Comparison of ENCODE assay signal across 8 cellular contexts in the genomic region with DNA sequence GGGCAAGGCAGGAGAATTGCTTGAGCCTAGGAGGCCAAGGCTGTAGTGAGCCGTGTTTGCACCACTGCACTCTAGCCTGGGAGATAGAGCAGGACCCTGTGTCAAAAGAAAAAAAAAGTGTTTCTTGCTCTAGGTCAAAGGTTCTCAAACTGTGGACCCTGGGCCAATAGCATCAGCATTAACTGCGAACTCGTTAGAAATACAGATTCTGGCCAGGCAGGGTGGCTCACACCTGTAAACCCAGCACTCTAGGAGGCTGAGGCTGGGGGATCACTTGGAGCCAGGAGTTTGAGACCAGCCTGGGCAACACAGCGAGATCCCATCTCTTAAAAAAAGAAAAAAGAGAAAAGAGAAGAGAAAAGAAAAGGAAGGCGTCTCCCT. TPM values are rescaled to one million over a fixed set of nuclear protein-coding genes. Genes with fewer than 3 reads are reported as not detected.
DNase-seq lines count a peak whose midpoint lies in the region; TF ChIP-seq lines count a peak whose summit lies in the region.

No MANE protein-coding gene starts in this region.

- H3K36me3 ChIP-seq in mesendoderm (ENCODE audit: control insufficient read depth, insufficient read depth, low read length) (no peaks in the 10 kb centered on the region), urinary bladder (ENCODE audit: insufficient read depth) (no peaks in the 10 kb centered on the region)

- no peaks in the 10 kb centered on the region for H3K9me3 Mint-ChIP-seq in activated naive CD4-positive, alpha-beta T cell treated with anti-CD3 and anti-CD28 coated beads, Interleukin-2, amount 50 U/mL, for 24 hours
- no peaks in the 10 kb centered on the region for H3K9me3 Mint-ChIP-seq in MCF 10A (ENCODE audit: unreplicated experiment)

- no peak for TF ChIP-seq CTCF in MCF 10A (IDR thresholded peaks at IDR 0.05; ENCODE audit: unreplicated experiment)

- H3K27ac Mint-ChIP-seq in activated naive CD4-positive, alpha-beta T cell treated with anti-CD3 and anti-CD28 coated beads, Interleukin-2, amount 50 U/mL, for 24 hours: peak overlapping the region; percentile 88
- peak overlapping the region; percentile 76 for H3K27ac Mint-ChIP-seq in MCF 10A (ENCODE audit: low read depth, unreplicated experiment)

- no peak overlapping the region for H2BK5ac ChIP-seq in mesendoderm (ENCODE audit: low read length)

- H3K4me3 ChIP-seq in mesendoderm (ENCODE audit: low read length) (no peak overlapping the region), urinary bladder (ENCODE audit: low read depth, low read length) (peak overlapping the region; percentile 85)

- H2AK5ac ChIP-seq in mesendoderm (ENCODE audit: low read length): no peak overlapping the region

- no peaks in the 10 kb centered on the region for H3K79me1 ChIP-seq in mesendoderm (ENCODE audit: low read length)

- H3K4me1 ChIP-seq in mesendoderm (ENCODE audit: control insufficient read depth, low read depth, low read length): no peaks in the 10 kb centered on the region
- no peaks in the 10 kb centered on the region for H3K4me1 ChIP-seq in urinary bladder (ENCODE audit: insufficient read depth)

- no peak overlapping the region for H3K27ac ChIP-seq in mesendoderm (ENCODE audit: low read depth, low read length)
- no peak overlapping the region for H3K27ac ChIP-seq in urinary bladder (ENCODE audit: low read depth)

- no peak overlapping the region for H4K5ac ChIP-seq in mesendoderm (ENCODE audit: low read length)

- H3K79me2 ChIP-seq in mesendoderm (ENCODE audit: control insufficient read depth, insufficient read depth, low read length): no peaks in the 10 kb centered on the region

- H3K9ac ChIP-seq in mesendoderm (ENCODE audit: low read length): peak overlapping the region; percentile 71

- no peak overlapping the region for H4K8ac ChIP-seq in mesendoderm (ENCODE audit: low read depth, low read length)

- H3K4me2 ChIP-seq in mesendoderm (ENCODE audit: low read length): peak overlapping the region; percentile 99

- no TSS peak for BruUV-seq in MCF 10A (replicated peaks; lab: Mats Ljungman, UMichigan)

- intact Hi-C loops in MCF 10A (cut with micrococcal nuclease): no loop called here

- H3K27me3 Mint-ChIP-seq in activated naive CD4-positive, alpha-beta T cell treated with anti-CD3 and anti-CD28 coated beads, Interleukin-2, amount 50 U/mL, for 24 hours: no peaks in the 10 kb centered on the region
- H3K27me3 Mint-ChIP-seq in MCF 10A (ENCODE audit: insufficient read depth, unreplicated experiment): no peaks in the 10 kb centered on the region

- H3K23ac ChIP-seq in mesendoderm (ENCODE audit: low read length): no peak overlapping the region

- no peaks in the 10 kb centered on the region for H3K27me3 ChIP-seq in mesendoderm (ENCODE audit: insufficient read depth, low read length, poor library complexity)

- H3K18ac ChIP-seq in mesendoderm (ENCODE audit: low read length): no peak overlapping the region

- no peak overlapping the region for H2BK120ac ChIP-seq in mesendoderm (ENCODE audit: low read depth, low read length)

- H3K4ac ChIP-seq in mesendoderm (ENCODE audit: low read depth, low read length): no peak overlapping the region

- CTCF ChIA-PET in MCF 10A (lab: Yijun Ruan, JAX): interaction anchor here (0.8 to 1.0 kb wide), 2 partner anchors 14 to 146 kb away, joined by 3 to 5 read pairs; no protein-coding TSS in a partner anchor
- CTCF ChIA-PET in HEK293T (lab: Yijun Ruan, JAX): interaction anchor here (0.7 kb wide), 1 partner anchor 24 kb away, joined by 3 read pairs; no protein-coding TSS in a partner anchor

- H3K56ac ChIP-seq in mesendoderm (ENCODE audit: low read length): peak overlapping the region; percentile 89

- DNase-seq in activated naive CD4-positive, alpha-beta T cell (lab: John Stamatoyannopoulos, UW): no peak
- DNase-seq in MCF 10A (ENCODE audit: unreplicated experiment) (no peak), mesendoderm (no peak), medulla oblongata (ENCODE audit: extremely low spot score) (no peak), HEK293T (ENCODE audit: extremely low spot score) (no peak), NCI-H128 (lab: John Stamatoyannopoulos, UW; ENCODE audit: unreplicated experiment) (no peak)

- peaks cover 13% of the 10 kb centered on the region for H3K36me3 Mint-ChIP-seq in activated naive CD4-positive, alpha-beta T cell treated with anti-CD3 and anti-CD28 coated beads, Interleukin-2, amount 50 U/mL, for 24 hours
- H3K36me3 Mint-ChIP-seq in MCF 10A (ENCODE audit: insufficient read depth, unreplicated experiment): no peaks in the 10 kb centered on the region

- no peak overlapping the region for H2BK15ac ChIP-seq in mesendoderm (replicated peaks; ENCODE audit: low read depth)

- peak overlapping the region; percentile 97 for H3K4me3 Mint-ChIP-seq in activated naive CD4-positive, alpha-beta T cell treated with anti-CD3 and anti-CD28 coated beads, Interleukin-2, amount 50 U/mL, for 24 hours
- H3K4me3 Mint-ChIP-seq in MCF 10A (ENCODE audit: unreplicated experiment): peak overlapping the region; percentile 97

- H3K4me1 Mint-ChIP-seq in activated naive CD4-positive, alpha-beta T cell treated with anti-CD3 and anti-CD28 coated beads, Interleukin-2, amount 50 U/mL, for 24 hours: peaks cover 45% of the 10 kb centered on the region
- peaks cover 5% of the 10 kb centered on the region for H3K4me1 Mint-ChIP-seq in MCF 10A (ENCODE audit: insufficient read depth, unreplicated experiment)

- no CpG with 5 or more reads among the region's 5 CpGs for WGBS in mesendoderm (ENCODE audit: extremely low coverage, insufficient coverage, low lambda C conversion rate)
- WGBS in urinary bladder: 55% methylated on average over 5 of the region's 5 CpGs

- POLR2A ChIA-PET in MCF 10A (lab: Yijun Ruan, JAX) (interaction anchor here (0.6 to 1.7 kb wide), 4 partner anchors 25 to 278 kb away, joined by 3 to 7 read pairs (median 4); no protein-coding TSS in a partner anchor), HEK293T (lab: Yijun Ruan, JAX) (no interaction called here)

TF ChIP-seq in HEK293T, 16 proteins besides CTCF, POLR2A, EP300 and RAD21:
- TF ChIP-seq L3MBTL2 (conservative IDR thresholded peaks at IDR 0.05) (no peak), ELF4 (IDR thresholded peaks at IDR 0.05) (no peak), CTBP1 (IDR thresholded peaks at IDR 0.05; ENCODE audit: borderline replicate concordance) (no peak), TARDBP (IDR thresholded peaks at IDR 0.05) (no peak), BHLHE40 (IDR thresholded peaks at IDR 0.05; ENCODE audit: borderline replicate concordance) (no peak), FOXM1 (IDR thresholded peaks at IDR 0.05; ENCODE audit: borderline replicate concordance) (no peak), SUZ12 (IDR thresholded peaks at IDR 0.05) (no peak), FOXK2 (IDR thresholded peaks at IDR 0.05) (no peak), ARNT (IDR thresholded peaks at IDR 0.05) (no peak), SP1 (IDR thresholded peaks at IDR 0.05) (no peak), NFRKB (IDR thresholded peaks at IDR 0.05) (no peak), LEF1 (IDR thresholded peaks at IDR 0.05; ENCODE audit: borderline replicate concordance) (no peak), ZNF384 (IDR thresholded peaks at IDR 0.05) (no peak)
- TF ChIP-seq, protein P1, sequence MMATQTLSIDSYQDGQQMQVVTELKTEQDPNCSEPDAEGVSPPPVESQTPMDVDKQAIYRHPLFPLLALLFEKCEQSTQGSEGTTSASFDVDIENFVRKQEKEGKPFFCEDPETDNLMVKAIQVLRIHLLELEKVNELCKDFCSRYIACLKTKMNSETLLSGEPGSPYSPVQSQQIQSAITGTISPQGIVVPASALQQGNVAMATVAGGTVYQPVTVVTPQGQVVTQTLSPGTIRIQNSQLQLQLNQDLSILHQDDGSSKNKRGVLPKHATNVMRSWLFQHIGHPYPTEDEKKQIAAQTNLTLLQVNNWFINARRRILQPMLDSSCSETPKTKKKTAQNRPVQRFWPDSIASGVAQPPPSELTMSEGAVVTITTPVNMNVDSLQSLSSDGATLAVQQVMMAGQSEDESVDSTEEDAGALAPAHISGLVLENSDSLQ (IDR thresholded peaks at IDR 0.05): no peak

RNA-seq across cellular contexts. Expression of gene RILPL2, which starts 0.9 kb away (rescaled TPM):
- total RNA-seq in MCF 10A (2022) (2.6 and 3.0 TPM in 2 replicates), urinary bladder (3.2 TPM)
- polyA plus RNA-seq in mesendoderm (2013, experiment 1 of 2): 0.87 TPM
- 0.87 TPM for polyA plus RNA-seq in mesendoderm (2013, experiment 2 of 2)
- 7.1 TPM for polyA plus RNA-seq in urinary bladder

RNA-seq across cellular contexts. Expression of gene SNRNP35, which starts 22.3 kb away (rescaled TPM):
- total RNA-seq in MCF 10A (2022) (18.0 and 24.7 TPM in 2 replicates), urinary bladder (13.0 TPM)
- polyA plus RNA-seq in mesendoderm (2013, experiment 1 of 2): 15.1 TPM
- polyA plus RNA-seq in mesendoderm (2013, experiment 2 of 2): 15.7 TPM
- polyA plus RNA-seq in urinary bladder: 21.9 TPM

RNA-seq across cellular contexts. Expression of gene KMT5A, which starts 51.7 kb away (rescaled TPM):
- total RNA-seq in MCF 10A (2022): 113 and 116 TPM in 2 replicates
- 23.9 TPM for polyA plus RNA-seq in mesendoderm (2013, experiment 1 of 2)
- polyA plus RNA-seq in mesendoderm (2013, experiment 2 of 2): 25.0 TPM
- 42.3 TPM for total RNA-seq in urinary bladder
- 29.1 TPM for polyA plus RNA-seq in urinary bladder
